ENCODE assay signal across 12 cellular contexts in genomic region chr2:145593991-145594702, GRCh38.
DNase-seq lines count a peak whose midpoint lies in the region; ATAC-seq and TF ChIP-seq lines count a peak whose summit lies in the region.
"Had no signal": no experiment of that assay in that cellular context is flagged by ENCODE, and none has a peak within 500 bp of the region (broad histone marks: within the 10 kb centered on the region; RNA-seq: fewer than 3 reads in every experiment).

No MANE protein-coding gene starts in this region.

- intact Hi-C loops in adrenal gland (cut with DNase I): no loop called here

- TF ChIP-seq POLR2A in adrenal gland (IDR thresholded peaks at IDR 0.05): no peak

- H3K9me3 ChIP-seq in adrenal gland (replicated peaks in 1 of 3): no peaks in the 10 kb centered on the region

- H3K27ac ChIP-seq in adrenal gland: no peak overlapping the region

- ATAC-seq in GM21528 (IDR thresholded peaks at IDR 0.05; ENCODE audit: low FRiP score, unreplicated experiment): peak; percentile 10
- ATAC-seq in HG03442 (IDR thresholded peaks at IDR 0.05; ENCODE audit: unreplicated experiment): no peak
- ATAC-seq: CD8-positive, alpha-beta T cell; stimulated activated naive CD8-positive, alpha-beta T cell treated with anti-CD3 and anti-CD28 coated beads, Interleukin-15, Interleukin-2, amounts not matched to agents 100 U/mL and 50 U/mL, for 24 hours had no signal

- no peak for TF ChIP-seq CTCF in adrenal gland (IDR thresholded peaks at IDR 0.05)

- no peaks in the 10 kb centered on the region for H3K27me3 ChIP-seq in adrenal gland

- 78 to 86% (median 82%) methylated on average over 2 of the region's 2 CpGs for WGBS in adrenal gland, 4 donors

- DNase-seq in A172 (ENCODE audit: low spot score): peak; percentile 87
- DNase-seq in SK-MEL-5 (ENCODE audit: low read depth, low spot score): peak; percentile 45
- peak; percentile 9 for DNase-seq in globus pallidus (ENCODE audit: low spot score)
- no peak for DNase-seq in adrenal gland
- no peak for DNase-seq in OCI-M2 (lab: John Stamatoyannopoulos, UW; ENCODE audit: unreplicated experiment)
- DNase-seq in nucleus accumbens (lab: John Stamatoyannopoulos, UW): no peak
- DNase-seq: activated CD4-positive, alpha-beta T cell treated with anti-CD3 and anti-CD28 coated beads, Interleukin-2, amount 50 U/mL, for 1 hour; CD8-positive, alpha-beta T cell; cortex of kidney; stimulated activated naive CD8-positive, alpha-beta T cell treated with anti-CD3 and anti-CD28 coated beads, Interleukin-15, Interleukin-2, amounts not matched to agents 100 U/mL and 50 U/mL, for 24 hours had no signal

- no peak overlapping the region for H3K4me3 ChIP-seq in adrenal gland

- in situ Hi-C loops in SK-MEL-5 (cut with HindIII; ENCODE audit: low pct_unique_long_range_greater_than_20kb, low sequenced_read_pairs): no loop called here

- H3K36me3 ChIP-seq in adrenal gland (replicated peaks in 1 of 2): no peaks in the 10 kb centered on the region

- H3K4me1 ChIP-seq in adrenal gland (replicated peaks in 1 of 2): no peaks in the 10 kb centered on the region

Comparison
In these comparisons a context has a peak if more than half of its experiments do, and no peak if none do; other contexts are left out.
1. DNase-seq: peak in A172 (single experiment), SK-MEL-5 (single experiment) and globus pallidus (single experiment); none in adrenal gland (0 of 7), OCI-M2 (single experiment) and nucleus accumbens (0 of 56).